8 cellular contexts compared by ENCODE assay signal in genomic region chr13:40682449-40683240, GRCh38. TPM values are rescaled to one million over a fixed set of nuclear protein-coding genes. Genes with fewer than 3 reads are reported as not detected.
A peak's percentile ranks its signal among the peaks of the same experiment; 100 is the strongest.
DNase-seq lines count a peak whose midpoint lies in the region; ATAC-seq and TF ChIP-seq lines count a peak whose summit lies in the region.

No MANE protein-coding gene starts in this region.

- TF ChIP-seq EP300 in neural cell (conservative IDR thresholded peaks at IDR 0.05; ENCODE audit: poor library complexity, severe bottlenecking) = no peak

- H3K27ac ChIP-seq in neural cell (ENCODE audit: low read length) = no peak overlapping the region

- H3K4me2 ChIP-seq in neural cell (ENCODE audit: low read length) = no peak overlapping the region

- DNase-seq in Right ventricle myocardium superior = no peak
- no peak for DNase-seq in left ventricle myocardium superior
- DNase-seq in NCI-H748 treated with DMSO at 0.1 percent for 48 hours (lab: John Stamatoyannopoulos, UW) = peak; percentile 31
- peak; percentile 64 for DNase-seq in dedifferentiated amniotic fluid mesenchymal stem cell (ENCODE audit: extremely low spot score)
- no peak for DNase-seq in posterior cingulate gyrus

- H3K36me3 ChIP-seq in neural cell (ENCODE audit: insufficient read depth, low read length) = no peaks in the 10 kb centered on the region

- H3K9me2 ChIP-seq in neural cell (ENCODE audit: insufficient read depth, low read length) = no peaks in the 10 kb centered on the region

- no peak overlapping the region for H3K4me3 ChIP-seq in neural cell (ENCODE audit: low read length)

- no peaks in the 10 kb centered on the region for H3K27me3 ChIP-seq in neural cell (ENCODE audit: insufficient read depth, low read depth, low read length)

- peak; percentile 83 for TF ChIP-seq CTCF in neural cell (IDR thresholded peaks at IDR 0.05; ENCODE audit: poor library complexity, severe bottlenecking)

- no peaks in the 10 kb centered on the region for H3F3A ChIP-seq in neural cell (ENCODE audit: insufficient read depth, low read length, poor library complexity, severe bottlenecking)

- TF ChIP-seq RAD21 in neural cell (conservative IDR thresholded peaks at IDR 0.05) = peak; percentile 87

- H4K20me1 ChIP-seq in neural cell (ENCODE audit: insufficient read depth) = no peaks in the 10 kb centered on the region

- no peaks in the 10 kb centered on the region for H3K79me2 ChIP-seq in neural cell (replicated peaks; ENCODE audit: insufficient read depth, low read length)

- H2AFZ ChIP-seq in neural cell (ENCODE audit: low read depth, low read length) = no peak overlapping the region

- H3K9me3 ChIP-seq in neural cell (ENCODE audit: low read length) = no peaks in the 10 kb centered on the region

- intact Hi-C loops in Right ventricle myocardium superior (cut with DNase I) = loop anchor here (2.0 to 10.0 kb wide), 2 partner anchors 612 to 988 kb away; no protein-coding TSS in a partner anchor
- intact Hi-C loops in left ventricle myocardium superior (cut with micrococcal nuclease) = loop anchor here (5.0 kb wide), 1 partner anchor 615 kb away; no protein-coding TSS in a partner anchor
- intact Hi-C loops in posterior cingulate gyrus (cut with DNase I) = loop anchor here (2.0 to 5.0 kb wide), 4 partner anchors 614 to 1000 kb away; no protein-coding TSS in a partner anchor

- ATAC-seq in Right ventricle myocardium superior (ENCODE audit: poor library complexity) = peak; percentile 44
- ATAC-seq in left ventricle myocardium superior = no peak
- ATAC-seq in HG02870 (IDR thresholded peaks at IDR 0.05; ENCODE audit: unreplicated experiment) = no peak
- ATAC-seq in GM18868 (IDR thresholded peaks at IDR 0.05; ENCODE audit: unreplicated experiment) = no peak

- no peak overlapping the region for H3K9ac ChIP-seq in neural cell (ENCODE audit: low read length)

TF ChIP-seq in neural cell, 6 proteins besides CTCF, POLR2A, EP300 and RAD21:
- no peak for TF ChIP-seq TAF1 (IDR thresholded peaks at IDR 0.05; ENCODE audit: low read depth)
- peak; percentile 87 for TF ChIP-seq SMC3 (conservative IDR thresholded peaks at IDR 0.05; ENCODE audit: poor library complexity)

RNA-seq across cellular contexts. Expression of gene FOXO1, which starts 16.2 kb away (rescaled TPM):
- total RNA-seq in Right ventricle myocardium superior (14.4 TPM), left ventricle myocardium superior (14.7 TPM)
- 0.42 and 1.2 TPM in 2 replicates for polyA plus RNA-seq in neural cell
- polyA minus RNA-seq in neural cell = 1.5 and 1.9 TPM in 2 replicates

Comparison
In these comparisons a context has a peak if more than half of its experiments do, and no peak if none do; other contexts are left out.
1. DNase-seq: peak in NCI-H748 treated with DMSO at 0.1 percent for 48 hours (single experiment) and dedifferentiated amniotic fluid mesenchymal stem cell (single experiment); none in Right ventricle myocardium superior (single experiment), left ventricle myocardium superior (single experiment) and posterior cingulate gyrus (0 of 10).